ENCODE assay signal across 15 cellular contexts in genomic region chr4:102717448-102718092, GRCh38. TPM values are rescaled to one million over a fixed set of nuclear protein-coding genes. Genes with fewer than 3 reads are reported as not detected.
A peak's percentile ranks its signal among the peaks of the same experiment; 100 is the strongest.
DNase-seq lines count a peak whose midpoint lies in the region; ATAC-seq, FAIRE-seq and TF ChIP-seq lines count a peak whose summit lies in the region.
"Had no signal": no experiment of that assay in that cellular context is flagged by ENCODE, and none has a peak within 500 bp of the region (broad histone marks: within the 10 kb centered on the region; RNA-seq: fewer than 3 reads in every experiment).

No MANE protein-coding gene starts in this region.

- H3K9ac ChIP-seq in keratinocyte (ENCODE audit: control insufficient read depth, extremely low read depth, insufficient read depth, low read length) = no peak overlapping the region

- no peak overlapping the region for H3K4me2 ChIP-seq in keratinocyte (ENCODE audit: control insufficient read depth, extremely low read depth, insufficient read depth, low read depth, low read length)

- H3K36me3 ChIP-seq in keratinocyte (ENCODE audit: control insufficient read depth in 2 of 2, extremely low read depth in 1 of 2, insufficient read depth in 2 of 2, low read length in 2 of 2) = no peaks in the 10 kb centered on the region

- H3K9me1 ChIP-seq in keratinocyte (ENCODE audit: control insufficient read depth, extremely low read depth, insufficient read depth, low read length) = no peaks in the 10 kb centered on the region

- H3K4me3 ChIP-seq in keratinocyte (ENCODE audit: control insufficient read depth in 2 of 3, extremely low read depth in 1 of 3, insufficient read depth in 2 of 3, low read depth in 1 of 3, low read length in 3 of 3) = no peak overlapping the region

- H3K79me2 ChIP-seq in keratinocyte (ENCODE audit: control insufficient read depth, insufficient read depth, low read length) = no peaks in the 10 kb centered on the region

- H3K9me3 ChIP-seq in keratinocyte (ENCODE audit: control insufficient read depth, low read depth, low read length) = no peaks in the 10 kb centered on the region

- no peak overlapping the region for H3K4me3 Mint-ChIP-seq in stimulated activated naive B cell treated with anti-CD40 and anti-IgM and Interleukin-4, amounts not matched to agents 10 μg/mL and 1 μg/mL and 100 μg/mL, for 72 hours
- H3K4me3 Mint-ChIP-seq: activated naive CD8-positive, alpha-beta T cell treated with anti-CD3 and anti-CD28 coated beads for 36 hours; mesothelial cell of epicardium had no signal

- TF ChIP-seq CTCF in keratinocyte (optimal IDR thresholded peaks at IDR 0.05 in 1 of 3, IDR thresholded peaks at IDR 0.05 in 1 of 3, conservative IDR thresholded peaks at IDR 0.05 in 1 of 3; ENCODE audit: extremely low read depth in 1 of 3, insufficient read depth in 2 of 3, low read length in 3 of 3) = no peak

- peak; percentile 57 for ATAC-seq in GM19452 (IDR thresholded peaks at IDR 0.05; ENCODE audit: unreplicated experiment)
- no peak for ATAC-seq in stimulated activated naive B cell treated with anti-CD40 and anti-IgM and Interleukin-4, amounts not matched to agents 10 μg/mL and 1 μg/mL and 100 μg/mL, for 72 hours (replicated peaks)

- no peaks in the 10 kb centered on the region for H3K27me3 ChIP-seq in keratinocyte (ENCODE audit: control insufficient read depth, extremely low read depth, insufficient read depth, low read length)

- no peaks in the 10 kb centered on the region for H4K20me1 ChIP-seq in keratinocyte (ENCODE audit: control insufficient read depth, extremely low read depth, insufficient read depth, low read length)

- no peak overlapping the region for H2AFZ ChIP-seq in keratinocyte (ENCODE audit: control insufficient read depth, low read length)

- peak overlapping the region; percentile 72 for H3K27ac Mint-ChIP-seq in stimulated activated naive B cell treated with anti-CD40 and anti-IgM and Interleukin-4, amounts not matched to agents 10 μg/mL and 1 μg/mL and 100 μg/mL, for 72 hours
- H3K27ac Mint-ChIP-seq: activated naive CD8-positive, alpha-beta T cell treated with anti-CD3 and anti-CD28 coated beads for 36 hours had no signal

- peak; percentile 88 for FAIRE-seq in keratinocyte (lab: Jason Lieb, UNC)

- H3K4me1 ChIP-seq in keratinocyte (ENCODE audit: control insufficient read depth, extremely low read depth, insufficient read depth, low read length) = peaks cover 8% of the 10 kb centered on the region

- H3K27ac ChIP-seq in keratinocyte (ENCODE audit: control insufficient read depth, insufficient read depth, low read length) = no peak overlapping the region
- H3K27ac ChIP-seq: VCaP had no signal

- dilution Hi-C loops in keratinocyte (cut with MboI; ENCODE audit: extremely low pct_ligation_motif_present, low sequenced_read_pairs) = no loop called here

- peaks cover 3 to 7% of the 10 kb centered on the region in 2 donors for H3K4me1 Mint-ChIP-seq in stimulated activated naive B cell treated with anti-CD40 and anti-IgM and Interleukin-4, amounts not matched to agents 10 μg/mL and 1 μg/mL and 100 μg/mL, for 72 hours
- H3K4me1 Mint-ChIP-seq: activated naive CD8-positive, alpha-beta T cell treated with anti-CD3 and anti-CD28 coated beads for 36 hours had no signal

- no peaks in the 10 kb centered on the region for H3K27me3 Mint-ChIP-seq in stimulated activated naive B cell treated with anti-CD40 and anti-IgM and Interleukin-4, amounts not matched to agents 10 μg/mL and 1 μg/mL and 100 μg/mL, for 72 hours
- H3K27me3 Mint-ChIP-seq: activated naive CD8-positive, alpha-beta T cell treated with anti-CD3 and anti-CD28 coated beads for 36 hours had no signal

- H3K36me3 Mint-ChIP-seq in stimulated activated naive B cell treated with anti-CD40 and anti-IgM and Interleukin-4, amounts not matched to agents 10 μg/mL and 1 μg/mL and 100 μg/mL, for 72 hours = peaks cover 47 to 58% of the 10 kb centered on the region in 2 donors

- DNase-seq in NCI-H226 = peak; percentile 21
- peak; percentile 30 for DNase-seq in keratinocyte (ENCODE audit: low read depth, low spot score)
- no peak for DNase-seq in stimulated activated naive B cell treated with anti-CD40 and anti-IgM and Interleukin-4, amounts not matched to agents 10 μg/mL and 1 μg/mL and 100 μg/mL, for 72 hours
- DNase-seq in cerebellar nuclear complex (lab: John Stamatoyannopoulos, UW) = no peak
- no peak for DNase-seq in stimulated activated naive CD4-positive, alpha-beta T cell treated with Interleukin-2 at 50 U/mL for 16 hours (lab: John Stamatoyannopoulos, UW)
- no peak for DNase-seq in stimulated activated CD4-positive, alpha-beta T cell treated with anti-CD3 and anti-CD28 coated beads, Interleukin-15, amount 100 ng/mL, for 24 hours
- DNase-seq: activated naive CD8-positive, alpha-beta T cell treated with anti-CD3 and anti-CD28 coated beads for 36 hours; COR-L47; head of caudate nucleus; NCI-H1105; NCI-H524 treated with DMSO at 0.1 percent for 48 hours; posterior cingulate gyrus had no signal

- no peaks in the 10 kb centered on the region for H3K9me3 Mint-ChIP-seq in stimulated activated naive B cell treated with anti-CD40 and anti-IgM and Interleukin-4, amounts not matched to agents 10 μg/mL and 1 μg/mL and 100 μg/mL, for 72 hours
- H3K9me3 Mint-ChIP-seq: activated naive CD8-positive, alpha-beta T cell treated with anti-CD3 and anti-CD28 coated beads for 36 hours had no signal

RNA-seq across cellular contexts. Expression of gene MANBA, which starts 43.2 kb away (rescaled TPM):
- 9.3 to 10.7 TPM (median 10.2 TPM) in 3 replicates for polyA plus RNA-seq in keratinocyte
- 16.5 TPM for polyA plus RNA-seq in keratinocyte (2011; ENCODE audit: low read depth)
- polyA plus RNA-seq in keratinocyte (2011; cell fraction: cytosol; rRNA removed) = 5.9 and 6.9 TPM in 2 replicates
- 32.6 and 37.8 TPM in 2 replicates for polyA plus RNA-seq in keratinocyte (2011; cell fraction: nucleus; rRNA removed)
- polyA plus RNA-seq in keratinocyte (2012; ENCODE audit: low replicate concordance) = 12.5 and 17.4 TPM in 2 replicates
- 5.2 to 16.3 TPM (median 15.8 TPM) in 3 replicates for polyA minus RNA-seq in keratinocyte
- polyA minus RNA-seq in keratinocyte (2011; cell fraction: cytosol; rRNA and poly(A)+ RNA removed) = 11.5 TPM
- polyA minus RNA-seq in keratinocyte (2011; cell fraction: nucleus; rRNA and poly(A)+ RNA removed) = 30.7 and 39.0 TPM in 2 replicates

Comparison
In these comparisons a context has a peak if more than half of its experiments do, and no peak if none do; other contexts are left out.
1. DNase-seq: peak in NCI-H226 (single experiment) and keratinocyte (single experiment); none in stimulated activated naive B cell treated with anti-CD40 and anti-IgM and Interleukin-4, amounts not matched to agents 10 μg/mL and 1 μg/mL and 100 μg/mL, for 72 hours (single experiment), cerebellar nuclear complex (0 of 2), stimulated activated naive CD4-positive, alpha-beta T cell treated with Interleukin-2 at 50 U/mL for 16 hours (single experiment) and stimulated activated CD4-positive, alpha-beta T cell treated with anti-CD3 and anti-CD28 coated beads, Interleukin-15, amount 100 ng/mL, for 24 hours (single experiment).